Comparison of ENCODE assay signal across 19 cellular contexts in the genomic region with DNA sequence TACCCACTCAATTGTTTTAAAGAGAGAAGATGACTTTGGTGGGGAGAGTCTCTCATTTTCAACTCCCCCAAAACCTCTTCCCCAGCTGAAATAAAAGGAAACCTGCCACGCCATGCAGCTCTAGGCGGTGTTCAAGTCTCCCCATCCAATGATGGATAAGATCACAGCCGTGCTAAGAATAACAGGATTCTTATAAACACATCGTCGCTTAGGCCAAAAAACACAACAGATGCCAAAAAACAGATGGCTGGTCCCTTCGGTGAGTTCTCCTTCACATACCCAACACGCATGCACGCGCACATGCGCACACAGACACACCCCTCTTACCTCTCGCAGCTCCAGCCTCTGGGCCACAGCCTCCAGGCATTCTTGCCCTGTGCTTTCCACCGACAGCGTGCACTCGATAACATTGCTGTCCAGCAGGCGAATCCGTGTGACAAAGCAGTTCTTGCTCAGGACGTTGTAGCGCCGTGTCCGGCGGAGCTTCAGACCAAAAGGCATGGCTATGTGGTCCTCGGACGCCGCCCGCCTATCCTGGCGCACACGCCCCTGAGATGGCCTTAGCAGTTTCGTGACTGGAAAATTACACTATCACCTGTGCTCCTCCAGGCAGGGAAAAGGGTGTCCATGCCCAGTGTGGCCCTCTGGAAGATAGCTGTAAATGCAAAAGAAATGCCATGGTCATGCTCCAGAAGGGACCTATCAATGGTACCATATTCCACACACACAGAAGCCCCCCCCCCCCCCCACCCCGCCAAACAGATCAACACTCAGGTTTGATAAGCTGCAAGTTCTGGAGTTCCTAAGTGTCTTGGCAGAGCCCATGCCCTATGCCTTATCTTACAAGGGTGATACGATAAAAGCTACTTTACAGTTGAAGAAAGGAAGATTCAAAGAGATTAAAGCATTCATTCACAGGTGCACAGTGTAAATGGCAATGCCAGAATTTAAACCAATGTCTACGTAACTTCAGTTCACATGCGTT.
A peak's percentile ranks its signal among the peaks of the same experiment; 100 is the strongest.
DNase-seq lines count a peak whose midpoint lies in the region; ATAC-seq, FAIRE-seq and TF ChIP-seq lines count a peak whose summit lies in the region.
"Had no signal": no experiment of that assay in that cellular context is flagged by ENCODE, and none has a peak within 500 bp of the region (broad histone marks: within the 10 kb centered on the region; RNA-seq: fewer than 3 reads in every experiment).

No MANE protein-coding gene starts in this region.

- peaks cover 8% of the 10 kb centered on the region for H3K36me3 Mint-ChIP-seq in astrocyte (ENCODE audit: low read depth, unreplicated experiment)
- H3K36me3 Mint-ChIP-seq in mesothelial cell of epicardium = peaks cover 9% of the 10 kb centered on the region
- H3K36me3 Mint-ChIP-seq: activated naive CD4-positive, alpha-beta T cell treated with anti-CD3 and anti-CD28 coated beads, Interleukin-2, amount 50 U/mL, for 24 hours; naive B cell had no signal

- H3K4me1 ChIP-seq in astrocyte (ENCODE audit: insufficient read depth, low read length) = peaks cover 5% of the 10 kb centered on the region
- peaks cover 0 to 39% (median 19%) of the 10 kb centered on the region in 4 donors for H3K4me1 ChIP-seq in esophagus muscularis mucosa
- H3K4me1 ChIP-seq in tibial artery = peaks cover 0 to 19% (median 13%) of the 10 kb centered on the region in 4 donors
- H3K4me1 ChIP-seq: BLaER1, lower lobe of right lung had no signal

- H3K9me3 ChIP-seq in astrocyte (ENCODE audit: insufficient read depth, low read depth, low read length) = no peaks in the 10 kb centered on the region
- H3K9me3 ChIP-seq in esophagus muscularis mucosa = no peaks in the 10 kb centered on the region
- no peaks in the 10 kb centered on the region for H3K9me3 ChIP-seq in tibial artery
- H3K9me3 ChIP-seq: BLaER1, lower lobe of right lung, suprapubic skin had no signal

- no peak for FAIRE-seq in astrocyte (lab: Jason Lieb, UNC)
- FAIRE-seq: GM12892 had no signal

- peaks cover 67% of the 10 kb centered on the region for H4K20me1 ChIP-seq in astrocyte (ENCODE audit: insufficient read depth, low read length)
- H4K20me1 ChIP-seq: BLaER1 had no signal

- H3K27ac ChIP-seq in astrocyte (ENCODE audit: low read depth, low read length) = no peak overlapping the region
- no peak overlapping the region for H3K27ac ChIP-seq in esophagus muscularis mucosa (replicated peaks in 1 of 4)
- H3K27ac ChIP-seq in tibial artery = no peak overlapping the region
- H3K27ac ChIP-seq: BLaER1, lower lobe of right lung, suprapubic skin had no signal

- H3K9ac ChIP-seq in astrocyte (ENCODE audit: low read length) = no peak overlapping the region
- H3K9ac ChIP-seq: BLaER1 had no signal

- no peaks in the 10 kb centered on the region for H3K27me3 Mint-ChIP-seq in astrocyte (ENCODE audit: low read depth, unreplicated experiment)
- no peaks in the 10 kb centered on the region for H3K27me3 Mint-ChIP-seq in mesothelial cell of epicardium (ENCODE audit: low read depth)

- TF ChIP-seq EP300 in esophagus muscularis mucosa (IDR thresholded peaks at IDR 0.05) = no peak

- no peak for TF ChIP-seq CTCF in astrocyte (IDR thresholded peaks at IDR 0.05; ENCODE audit: insufficient read depth, low read depth, low read length)
- TF ChIP-seq CTCF in mesothelial cell of epicardium (IDR thresholded peaks at IDR 0.05; ENCODE audit: unreplicated experiment) = no peak
- TF ChIP-seq CTCF in esophagus muscularis mucosa (IDR thresholded peaks at IDR 0.05) = no peak
- TF ChIP-seq CTCF in tibial artery (IDR thresholded peaks at IDR 0.05) = no peak

- H3K79me2 ChIP-seq in astrocyte (ENCODE audit: insufficient read depth, low read length) = peaks cover 99% of the 10 kb centered on the region

- H3K4me3 Mint-ChIP-seq in astrocyte (ENCODE audit: unreplicated experiment) (no peak overlapping the region), mesothelial cell of epicardium (no peak overlapping the region)
- H3K4me3 Mint-ChIP-seq: activated naive CD4-positive, alpha-beta T cell treated with anti-CD3 and anti-CD28 coated beads, Interleukin-2, amount 50 U/mL, for 24 hours; naive B cell had no signal

- intact Hi-C loops in cardiac septum (cut with DNase I) = no loop called here
- intact Hi-C loops in Right ventricle myocardium superior (cut with DNase I) = no loop called here
- intact Hi-C loops in esophagus muscularis mucosa (cut with DNase I) = no loop called here
- intact Hi-C loops in tibial artery (cut with DNase I; ENCODE audit: low total_unique reads) = no loop called here

- no peak overlapping the region for H3K4me3 ChIP-seq in astrocyte (ENCODE audit: insufficient read depth, low read depth, low read length)
- no peak overlapping the region for H3K4me3 ChIP-seq in esophagus muscularis mucosa
- H3K4me3 ChIP-seq in tibial artery = no peak overlapping the region
- H3K4me3 ChIP-seq: BLaER1, lower lobe of right lung, suprapubic skin had no signal

- H3K4me2 ChIP-seq in astrocyte (ENCODE audit: low read length) = peak overlapping the region; percentile 8
- H3K4me2 ChIP-seq: BLaER1 had no signal

- TF ChIP-seq POLR2A in esophagus muscularis mucosa (IDR thresholded peaks at IDR 0.05; ENCODE audit: low read depth) = no peak

- no peak overlapping the region for H2AFZ ChIP-seq in astrocyte (ENCODE audit: low read depth, low read length)

- DNase-seq in cardiac septum (ENCODE audit: low spot score) (peak; percentile 76), Right ventricle myocardium superior (no peak), astrocyte (ENCODE audit: low read depth) (no peak), mesothelial cell of epicardium (ENCODE audit: low spot score in 2 of 2, unreplicated experiment in 2 of 2) (no peak), NK-92 (lab: John Stamatoyannopoulos, UW; ENCODE audit: unreplicated experiment) (no peak), esophagus muscularis mucosa (ENCODE audit: extremely low spot score) (no peak), tibial artery (no peak)
- DNase-seq: activated CD4-positive, alpha-beta T cell treated with anti-CD3 and anti-CD28 coated beads for 48 hours; DMS153; lower lobe of right lung; naive B cell; NCI-H1417; stimulated activated CD8-positive, alpha-beta memory T cell treated with anti-CD3 and anti-CD28 coated beads, Interleukin-4, amount 100 ng/mL, for 48 hours; SW 1271 had no signal

- H3K36me3 ChIP-seq in astrocyte (ENCODE audit: insufficient read depth, low read length) (peaks cover 9% of the 10 kb centered on the region), esophagus muscularis mucosa (peaks cover 0 to 4% (median 0%) of the 10 kb centered on the region in 4 donors), tibial artery (peaks cover 0 to 10% (median 7%) of the 10 kb centered on the region in 3 donors)
- H3K36me3 ChIP-seq: BLaER1, lower lobe of right lung, suprapubic skin had no signal

- peaks cover 62% of the 10 kb centered on the region for H3K4me1 Mint-ChIP-seq in astrocyte (ENCODE audit: low read depth, unreplicated experiment)
- peaks cover 72% of the 10 kb centered on the region for H3K4me1 Mint-ChIP-seq in mesothelial cell of epicardium
- H3K4me1 Mint-ChIP-seq: activated naive CD4-positive, alpha-beta T cell treated with anti-CD3 and anti-CD28 coated beads, Interleukin-2, amount 50 U/mL, for 24 hours; naive B cell had no signal

- H3K27ac Mint-ChIP-seq in astrocyte (ENCODE audit: unreplicated experiment) (peak overlapping the region; percentile 18), mesothelial cell of epicardium (peak overlapping the region; percentile 82)
- H3K27ac Mint-ChIP-seq: activated naive CD4-positive, alpha-beta T cell treated with anti-CD3 and anti-CD28 coated beads, Interleukin-2, amount 50 U/mL, for 24 hours had no signal

- H3K27me3 ChIP-seq in astrocyte (ENCODE audit: insufficient read depth, low read length) = no peaks in the 10 kb centered on the region
- no peaks in the 10 kb centered on the region for H3K27me3 ChIP-seq in esophagus muscularis mucosa
- H3K27me3 ChIP-seq in tibial artery = no peaks in the 10 kb centered on the region
- H3K27me3 ChIP-seq: BLaER1, suprapubic skin had no signal

- ATAC-seq in Right ventricle myocardium superior (ENCODE audit: poor library complexity) (no peak), GM18909 (IDR thresholded peaks at IDR 0.05; ENCODE audit: poor library complexity, unreplicated experiment) (no peak)
- ATAC-seq: lower lobe of right lung had no signal

- WGBS in esophagus muscularis mucosa = 87% methylated on average over 32 of the region's 32 CpGs

- H3K9me3 Mint-ChIP-seq in astrocyte (ENCODE audit: unreplicated experiment) = no peaks in the 10 kb centered on the region
- H3K9me3 Mint-ChIP-seq in mesothelial cell of epicardium = no peaks in the 10 kb centered on the region
- H3K9me3 Mint-ChIP-seq: activated naive CD4-positive, alpha-beta T cell treated with anti-CD3 and anti-CD28 coated beads, Interleukin-2, amount 50 U/mL, for 24 hours had no signal
